19 cellular contexts compared by ENCODE assay signal in the genomic region with DNA sequence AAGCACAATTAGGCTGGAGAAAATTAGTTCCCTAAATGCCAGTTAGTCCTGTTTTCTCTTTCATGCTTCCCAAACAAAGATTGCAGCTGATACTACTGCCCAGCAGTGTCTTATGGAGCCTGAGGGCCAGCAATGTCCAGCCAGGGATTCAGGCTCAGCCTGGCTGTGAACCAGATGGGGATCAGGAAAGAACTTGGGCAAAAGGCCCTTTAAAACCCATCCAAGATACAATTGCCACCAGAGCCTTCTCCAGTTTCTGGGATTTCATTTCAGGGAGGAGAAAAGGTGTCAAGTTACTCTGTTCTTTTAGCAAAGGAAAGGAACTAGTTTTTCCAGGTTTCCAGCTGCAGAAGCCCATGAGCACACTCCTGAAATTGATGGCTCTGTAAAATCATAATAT.
DNase-seq lines count a peak whose midpoint lies in the region; ATAC-seq and TF ChIP-seq lines count a peak whose summit lies in the region.
"Had no signal": no experiment of that assay in that cellular context is flagged by ENCODE, and none has a peak within 500 bp of the region (broad histone marks: within the 10 kb centered on the region; RNA-seq: fewer than 3 reads in every experiment).

No MANE protein-coding gene starts in this region.

- peaks cover 2% of the 10 kb centered on the region for H3K4me1 ChIP-seq in mesendoderm (ENCODE audit: control insufficient read depth, low read depth, low read length)
- H3K4me1 ChIP-seq: colonic mucosa, psoas muscle had no signal

- H3K56ac ChIP-seq in mesendoderm (ENCODE audit: low read length) = peak overlapping the region; percentile 6

- H3K4ac ChIP-seq in mesendoderm (ENCODE audit: low read depth, low read length) = no peak overlapping the region

- no peaks in the 10 kb centered on the region for H3K79me1 ChIP-seq in mesendoderm (ENCODE audit: low read length)

- no peak overlapping the region for H3K4me3 ChIP-seq in epithelial cell of esophagus (ENCODE audit: low read length)
- H3K4me3 ChIP-seq in mesendoderm (ENCODE audit: low read length) = no peak overlapping the region
- H3K4me3 ChIP-seq: colonic mucosa, K562, psoas muscle had no signal

- H4K8ac ChIP-seq in mesendoderm (ENCODE audit: low read depth, low read length) = no peak overlapping the region

- no peaks in the 10 kb centered on the region for H3K27me3 Mint-ChIP-seq in endothelial cell (ENCODE audit: unreplicated experiment)
- H3K27me3 Mint-ChIP-seq: activated B cell treated with CpG ODN at 0.5 μM for 24 hours; naive thymus-derived CD4-positive, alpha-beta T cell had no signal

- peak; percentile 27 for DNase-seq in GM04504 (ENCODE audit: low read depth)
- DNase-seq in NCI-H1105 (lab: John Stamatoyannopoulos, UW) = peak; percentile 38
- peak; percentile 10 for DNase-seq in epithelial cell of esophagus (ENCODE audit: low read depth)
- DNase-seq in mesendoderm = peak; percentile 32
- no peak for DNase-seq in HT-29 (ENCODE audit: low spot score)
- DNase-seq in endothelial cell (ENCODE audit: low spot score) = no peak
- DNase-seq: activated B cell treated with CpG ODN at 0.5 μM for 24 hours; activated gamma-delta T cell treated with Interleukin-2 at 50 U/mL for 16 hours; AML-193; Calu3; colonic mucosa; naive thymus-derived CD4-positive, alpha-beta T cell; NCI-H1436 treated with DMSO at 0.1 percent for 48 hours; psoas muscle had no signal

- H3K27ac ChIP-seq in mesendoderm (ENCODE audit: low read depth, low read length) = no peak overlapping the region
- H3K27ac ChIP-seq: colonic mucosa, psoas muscle, RWPE1 had no signal

- H3K9ac ChIP-seq in mesendoderm (ENCODE audit: low read length) = no peak overlapping the region

- no peak overlapping the region for H3K18ac ChIP-seq in mesendoderm (ENCODE audit: low read length)

- H3K4me2 ChIP-seq in mesendoderm (ENCODE audit: low read length) = no peak overlapping the region

- H3K36me3 Mint-ChIP-seq in endothelial cell (ENCODE audit: low read depth, unreplicated experiment) = no peaks in the 10 kb centered on the region

- H3K27me3 ChIP-seq in mesendoderm (ENCODE audit: insufficient read depth, low read length, poor library complexity) = no peaks in the 10 kb centered on the region
- H3K27me3 ChIP-seq: colonic mucosa had no signal

- H3K79me2 ChIP-seq in mesendoderm (ENCODE audit: control insufficient read depth, insufficient read depth, low read length) = no peaks in the 10 kb centered on the region

- H3K23ac ChIP-seq in mesendoderm (ENCODE audit: low read length) = no peak overlapping the region

- peaks cover 17% of the 10 kb centered on the region for H3K4me1 Mint-ChIP-seq in endothelial cell (ENCODE audit: unreplicated experiment)
- H3K4me1 Mint-ChIP-seq: activated B cell treated with CpG ODN at 0.5 μM for 24 hours; naive thymus-derived CD4-positive, alpha-beta T cell had no signal

- no peak for ATAC-seq in HG02642 (IDR thresholded peaks at IDR 0.05; ENCODE audit: poor library complexity, unreplicated experiment)
- ATAC-seq: K562; left lobe of liver; naive thymus-derived CD4-positive, alpha-beta T cell; psoas muscle had no signal

- H3K27ac Mint-ChIP-seq in endothelial cell (ENCODE audit: unreplicated experiment) = no peak overlapping the region
- H3K27ac Mint-ChIP-seq: activated B cell treated with CpG ODN at 0.5 μM for 24 hours; naive thymus-derived CD4-positive, alpha-beta T cell; T-helper 1 cell treated with Interleukin-12 subunit alpha and Interleukin-12 subunit beta and Interleukin-4 antibody, amounts not matched to agents 30 μg/mL and 1 μg/mL, for 36 hours had no signal

- H2BK15ac ChIP-seq in mesendoderm (replicated peaks; ENCODE audit: low read depth) = no peak overlapping the region

- H3K9me3 Mint-ChIP-seq in endothelial cell (ENCODE audit: unreplicated experiment) = no peaks in the 10 kb centered on the region
- H3K9me3 Mint-ChIP-seq: T-helper 1 cell treated with Interleukin-12 subunit alpha and Interleukin-12 subunit beta and Interleukin-4 antibody, amounts not matched to agents 30 μg/mL and 1 μg/mL, for 36 hours had no signal

- no peak overlapping the region for H2AK5ac ChIP-seq in mesendoderm (ENCODE audit: low read length)

- no peak overlapping the region for H2BK120ac ChIP-seq in mesendoderm (ENCODE audit: low read depth, low read length)

- no peak overlapping the region for H2BK5ac ChIP-seq in mesendoderm (ENCODE audit: low read length)

- H4K5ac ChIP-seq in mesendoderm (ENCODE audit: low read length) = no peak overlapping the region

- TF ChIP-seq CTCF in epithelial cell of esophagus (IDR thresholded peaks at IDR 0.05; ENCODE audit: insufficient read depth, low read depth, low read length, missing control alignments) (no peak), endothelial cell (IDR thresholded peaks at IDR 0.05; ENCODE audit: unreplicated experiment) (no peak)

- no peak overlapping the region for H3K4me3 Mint-ChIP-seq in endothelial cell (ENCODE audit: unreplicated experiment)
- H3K4me3 Mint-ChIP-seq: activated B cell treated with CpG ODN at 0.5 μM for 24 hours; naive thymus-derived CD4-positive, alpha-beta T cell; T-helper 1 cell treated with Interleukin-12 subunit alpha and Interleukin-12 subunit beta and Interleukin-4 antibody, amounts not matched to agents 30 μg/mL and 1 μg/mL, for 36 hours had no signal

- H3K36me3 ChIP-seq in mesendoderm (ENCODE audit: control insufficient read depth, insufficient read depth, low read length) = no peaks in the 10 kb centered on the region
- H3K36me3 ChIP-seq: colonic mucosa had no signal

Comparison
In these comparisons a context has a peak if more than half of its experiments do, and no peak if none do; other contexts are left out.
1. DNase-seq: peak in GM04504 (single experiment), NCI-H1105 (single experiment), epithelial cell of esophagus (single experiment) and mesendoderm (single experiment); none in HT-29 (single experiment) and endothelial cell (single experiment).